Comparison of ENCODE assay signal across 24 cellular contexts in the genomic region with DNA sequence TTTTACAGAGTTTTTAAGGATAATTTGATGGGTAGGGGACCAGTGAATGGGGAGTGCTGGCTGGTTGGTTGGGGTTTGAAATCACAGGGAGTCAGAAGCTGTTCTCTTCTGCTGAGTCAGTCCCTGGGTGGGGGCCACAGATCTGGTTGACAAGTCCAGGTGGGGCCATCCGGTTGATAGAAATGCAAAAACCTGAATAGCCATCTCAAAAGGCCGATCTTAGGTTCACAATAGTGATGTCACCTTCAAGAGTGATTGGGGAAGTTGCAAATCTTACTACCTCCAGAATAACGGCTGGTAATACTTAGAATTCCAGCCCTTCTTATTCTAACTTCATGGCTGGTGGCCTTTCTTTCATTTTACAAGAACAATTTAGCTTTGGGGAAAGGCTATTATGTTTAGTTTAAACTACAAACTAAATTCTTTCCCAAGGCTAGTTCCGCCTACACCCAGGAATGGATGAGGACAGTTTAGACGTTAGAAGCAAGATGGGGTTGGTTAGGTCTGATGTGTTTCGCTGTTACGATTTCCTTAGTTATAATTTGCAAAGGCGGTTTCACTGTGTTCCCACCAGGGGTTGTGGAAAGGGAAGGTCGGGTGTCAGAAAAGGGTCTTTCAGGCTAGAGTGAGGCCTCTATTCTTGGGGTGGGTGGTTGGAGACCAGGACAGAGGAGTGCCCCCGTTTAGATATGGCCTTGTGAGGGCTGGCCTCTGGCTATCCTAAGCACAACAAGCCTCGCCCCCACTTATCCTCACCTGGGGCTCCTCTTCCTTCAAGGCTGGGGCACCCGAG.
"Had no signal": no experiment of that assay in that cellular context is flagged by ENCODE, and none has a peak within 500 bp of the region (broad histone marks: within the 10 kb centered on the region; RNA-seq: fewer than 3 reads in every experiment).

No MANE protein-coding gene starts in this region.

- H3K4me3 Mint-ChIP-seq: activated B cell treated with CpG ODN at 0.5 μM for 24 hours; activated CD4-positive, alpha-beta T cell treated with anti-CD3 and anti-CD28 coated beads for 36 hours; activated naive CD8-positive, alpha-beta T cell treated with anti-CD3 and anti-CD28 coated beads for 36 hours; activated T-cell treated with anti-CD3 and anti-CD28 coated beads, Interleukin-2, amount 50 U/mL, for 24 hours; central memory CD8-positive, alpha-beta T cell; effector memory CD8-positive, alpha-beta T cell; nephron progenitor cell; stimulated activated memory B cell treated with anti-CD40 and anti-IgM and Interleukin-4, amounts not matched to agents 10 μg/mL and 1 μg/mL and 100 μg/mL, for 72 hours had no signal

- H3K9me3 ChIP-seq: esophagus muscularis mucosa, right lobe of liver, stomach, transverse colon had no signal

- H3K27ac ChIP-seq: dorsolateral prefrontal cortex, esophagus muscularis mucosa, right lobe of liver, skin epidermis, stomach, transverse colon had no signal

- H3K4me1 ChIP-seq: transverse colon had no signal

- H3K36me3 Mint-ChIP-seq: activated naive CD8-positive, alpha-beta T cell treated with anti-CD3 and anti-CD28 coated beads for 36 hours had no signal

- DNase-seq: activated B cell treated with CpG ODN at 0.5 μM for 24 hours; activated CD4-positive, alpha-beta T cell treated with anti-CD3 and anti-CD28 coated beads for 36 hours; activated CD4-positive, alpha-beta T cell treated with anti-CD3 and anti-CD28 coated beads, Interleukin-2, amount 50 U/mL, for 4 hours; activated CD8-positive, alpha-beta memory T cell treated with anti-CD3 and anti-CD28 coated beads for 24 hours; activated CD8-positive, alpha-beta memory T cell treated with anti-CD3 and anti-CD28 coated beads, Interleukin-2, amount 50 U/mL, for 4 hours; activated naive CD4-positive, alpha-beta T cell treated with Interleukin-2 at 50 U/mL for 16 hours; activated naive CD8-positive, alpha-beta T cell treated with anti-CD3 and anti-CD28 coated beads for 36 hours; activated T-cell treated with anti-CD3 and anti-CD28 coated beads, Interleukin-2, amount 50 U/mL, for 24 hours; dorsolateral prefrontal cortex; effector memory CD8-positive, alpha-beta T cell; hippocampal formation; left cardiac atrium; nephron progenitor cell; nucleus accumbens; right lobe of liver; stimulated activated CD4-positive, alpha-beta T cell treated with anti-CD3 and anti-CD28 coated beads, Interleukin-1b, Interleukin-23, amount 100 ng/mL, for 48 hours; stomach; T-helper 9 cell; transverse colon had no signal

- H3K27ac Mint-ChIP-seq: activated B cell treated with CpG ODN at 0.5 μM for 24 hours; activated CD4-positive, alpha-beta T cell treated with anti-CD3 and anti-CD28 coated beads for 36 hours; activated naive CD8-positive, alpha-beta T cell treated with anti-CD3 and anti-CD28 coated beads for 36 hours; activated T-cell treated with anti-CD3 and anti-CD28 coated beads, Interleukin-2, amount 50 U/mL, for 24 hours; activated T-helper 2 cell treated with anti-CD3 and anti-CD28 coated beads, Interferon-gamma antibody, Interleukin-2, Interleukin-4, amounts not matched to agents 10 μg/mL and 5 μg/mL and 100 μg/mL, durations not matched to agents 14 hours and 24 hours and 36 hours; effector memory CD8-positive, alpha-beta T cell; nephron progenitor cell; stimulated activated memory B cell treated with anti-CD40 and anti-IgM and Interleukin-4, amounts not matched to agents 10 μg/mL and 1 μg/mL and 100 μg/mL, for 72 hours had no signal

- H3K9me3 Mint-ChIP-seq: activated B cell treated with CpG ODN at 0.5 μM for 24 hours; activated naive CD8-positive, alpha-beta T cell treated with anti-CD3 and anti-CD28 coated beads for 36 hours; activated T-cell treated with anti-CD3 and anti-CD28 coated beads, Interleukin-2, amount 50 U/mL, for 24 hours; activated T-helper 2 cell treated with anti-CD3 and anti-CD28 coated beads, Interferon-gamma antibody, Interleukin-2, Interleukin-4, amounts not matched to agents 10 μg/mL and 5 μg/mL and 100 μg/mL, durations not matched to agents 14 hours and 24 hours and 36 hours; central memory CD8-positive, alpha-beta T cell; effector memory CD8-positive, alpha-beta T cell had no signal
